In the genomic region with DNA sequence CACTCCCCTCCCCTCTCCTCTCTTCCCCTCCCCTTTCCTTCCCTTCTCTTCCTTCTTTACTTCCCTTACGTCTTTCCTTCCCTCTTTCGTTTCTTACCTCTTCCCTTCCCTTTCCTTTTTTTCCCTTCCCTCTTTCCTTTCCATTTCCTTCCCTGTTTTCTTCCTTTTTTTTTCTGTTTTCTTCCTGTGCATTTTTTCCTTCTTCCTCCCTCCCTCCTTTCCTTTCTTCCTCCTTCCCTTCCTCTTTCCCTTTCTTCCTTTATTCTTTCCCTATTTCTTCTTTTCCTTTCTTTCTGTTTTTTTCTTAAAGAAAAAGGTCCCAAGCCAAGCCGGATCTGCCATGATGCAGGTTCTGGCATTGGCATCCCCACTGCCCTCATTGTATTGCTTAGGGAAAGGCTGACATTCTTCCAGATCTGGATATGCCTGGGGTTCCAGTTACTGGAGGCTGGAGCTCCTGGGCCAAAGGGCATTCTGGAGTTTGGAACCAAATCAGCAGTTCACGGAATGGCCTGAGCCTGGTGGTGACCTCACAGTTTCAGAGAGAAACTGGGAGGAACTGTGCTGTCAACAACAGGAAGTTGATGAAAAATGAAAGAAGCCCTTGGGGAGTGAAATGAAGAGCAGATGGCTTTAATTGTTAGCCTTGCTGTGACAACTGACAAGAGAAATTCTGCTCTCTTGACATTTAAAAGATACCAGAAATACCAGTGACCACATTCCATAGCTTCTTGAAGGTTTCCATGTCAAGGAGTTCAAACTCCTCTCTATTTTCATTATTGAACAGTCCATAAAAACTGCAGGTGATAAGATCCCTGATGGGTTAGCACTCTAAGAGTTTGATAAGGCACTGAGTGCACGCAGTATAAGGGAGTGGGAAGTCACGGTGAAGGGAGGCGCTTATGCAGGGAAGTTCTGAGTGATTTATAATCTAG, we compare ENCODE assay signal across 9 cellular contexts.
DNase-seq lines count a peak whose midpoint lies in the region; ATAC-seq, FAIRE-seq and TF ChIP-seq lines count a peak whose summit lies in the region.
"Had no signal": no experiment of that assay in that cellular context is flagged by ENCODE, and none has a peak within 500 bp of the region (broad histone marks: within the 10 kb centered on the region; RNA-seq: fewer than 3 reads in every experiment).

No MANE protein-coding gene starts in this region.

- DNase-seq in GM04504 (ENCODE audit: low read depth): peak; percentile 76
- peak; percentile 1 for DNase-seq in activated CD8-positive, alpha-beta T cell treated with anti-CD3 and anti-CD28 coated beads for 36 hours
- peak; percentile 82 for DNase-seq in kidney
- DNase-seq in substantia nigra (lab: John Stamatoyannopoulos, UW): peak in 7 of 49 donors; percentile 0 to 11 (median 3)
- DNase-seq in NCI-H1092 (lab: John Stamatoyannopoulos, UW): no peak
- DNase-seq in WERI-Rb-1: no peak

- H3K27ac Mint-ChIP-seq in activated CD8-positive, alpha-beta T cell treated with anti-CD3 and anti-CD28 coated beads for 36 hours: no peak overlapping the region

- no peaks in the 10 kb centered on the region for H3K9me3 ChIP-seq in kidney (ENCODE audit: control insufficient read depth in 1 of 2, low read length in 2 of 2)
- no peaks in the 10 kb centered on the region for H3K9me3 ChIP-seq in WERI-Rb-1 (ENCODE audit: severe bottlenecking)

- intact Hi-C loops in activated CD8-positive, alpha-beta T cell treated with anti-CD3 and anti-CD28 coated beads for 36 hours (cut with micrococcal nuclease): no loop called here
- intact Hi-C loops in kidney (cut with DNase I): no loop called here

- no peak overlapping the region for H3K9ac ChIP-seq in kidney (ENCODE audit: low read length in 2 of 2)

- FAIRE-seq in kidney (lab: Jason Lieb, UNC): no peak

- no peaks in the 10 kb centered on the region for H3K4me1 ChIP-seq in kidney (ENCODE audit: control insufficient read depth in 1 of 2, insufficient read depth in 1 of 2, low read depth in 1 of 2, low read length in 2 of 2)

- H3K4me3 ChIP-seq in kidney (ENCODE audit: low read length in 2 of 2) (no peak overlapping the region), WERI-Rb-1 (ENCODE audit: low read depth, low read length) (no peak overlapping the region)

- H3K27me3 Mint-ChIP-seq in activated CD8-positive, alpha-beta T cell treated with anti-CD3 and anti-CD28 coated beads for 36 hours: peaks cover 5% of the 10 kb centered on the region

- no peaks in the 10 kb centered on the region for H3K27me3 ChIP-seq in WERI-Rb-1 (ENCODE audit: insufficient read depth, low read depth, severe bottlenecking)

- CTCF ChIA-PET in activated CD8-positive, alpha-beta T cell treated with anti-CD3 and anti-CD28 coated beads for 36 hours (lab: Charles Lee): no interaction called here

- no peaks in the 10 kb centered on the region for H3K36me3 Mint-ChIP-seq in activated CD8-positive, alpha-beta T cell treated with anti-CD3 and anti-CD28 coated beads for 36 hours (ENCODE audit: low read depth)

- H3K4me1 Mint-ChIP-seq in activated CD8-positive, alpha-beta T cell treated with anti-CD3 and anti-CD28 coated beads for 36 hours (ENCODE audit: low read depth): peaks cover 6% of the 10 kb centered on the region

- ATAC-seq in GM19468 (IDR thresholded peaks at IDR 0.05; ENCODE audit: extremely low read depth, unreplicated experiment) (peak; percentile 97), HG03460 (IDR thresholded peaks at IDR 0.05; ENCODE audit: unreplicated experiment) (peak; percentile 100)
- ATAC-seq in activated CD8-positive, alpha-beta T cell treated with anti-CD3 and anti-CD28 coated beads for 36 hours: peak; percentile 55

- no peaks in the 10 kb centered on the region for H3K9me3 Mint-ChIP-seq in activated CD8-positive, alpha-beta T cell treated with anti-CD3 and anti-CD28 coated beads for 36 hours

- POLR2A ChIA-PET in activated CD8-positive, alpha-beta T cell treated with anti-CD3 and anti-CD28 coated beads for 36 hours (lab: Charles Lee): no interaction called here

- H3K27ac ChIP-seq in kidney (ENCODE audit: low read depth in 2 of 2, low read length in 2 of 2) (peak overlapping the region; percentile 7 to 62), substantia nigra (ENCODE audit: low read depth, low read length, poor library complexity, severe bottlenecking) (peak overlapping the region; percentile 42), WERI-Rb-1 (no peak overlapping the region)
- H3K27ac ChIP-seq: VCaP had no signal

- no peak for TF ChIP-seq CTCF in activated CD8-positive, alpha-beta T cell treated with anti-CD3 and anti-CD28 coated beads for 36 hours (IDR thresholded peaks at IDR 0.05)
- TF ChIP-seq CTCF in kidney (IDR thresholded peaks at IDR 0.05; ENCODE audit: borderline replicate concordance, extremely low read depth, insufficient read depth): no peak
- TF ChIP-seq CTCF in WERI-Rb-1 (IDR thresholded peaks at IDR 0.05; ENCODE audit: low read depth, low read length): no peak

- H3K36me3 ChIP-seq in kidney (ENCODE audit: control insufficient read depth in 1 of 2, insufficient read depth in 2 of 2, low read length in 2 of 2) (no peaks in the 10 kb centered on the region), WERI-Rb-1 (no peaks in the 10 kb centered on the region)

- no peak overlapping the region for H3K4me3 Mint-ChIP-seq in activated CD8-positive, alpha-beta T cell treated with anti-CD3 and anti-CD28 coated beads for 36 hours

Comparison
In these comparisons a context has a peak if more than half of its experiments do, and no peak if none do; other contexts are left out.
1. DNase-seq: peak in GM04504 (single experiment), activated CD8-positive, alpha-beta T cell treated with anti-CD3 and anti-CD28 coated beads for 36 hours (single experiment) and kidney (single experiment); none in NCI-H1092 (single experiment) and WERI-Rb-1 (single experiment).
2. Peak in every context shown above with its lines, with median percentiles within 50 percentile points of each other: ATAC-seq.